1 cellular context compared by ENCODE assay signal in the genomic region with DNA sequence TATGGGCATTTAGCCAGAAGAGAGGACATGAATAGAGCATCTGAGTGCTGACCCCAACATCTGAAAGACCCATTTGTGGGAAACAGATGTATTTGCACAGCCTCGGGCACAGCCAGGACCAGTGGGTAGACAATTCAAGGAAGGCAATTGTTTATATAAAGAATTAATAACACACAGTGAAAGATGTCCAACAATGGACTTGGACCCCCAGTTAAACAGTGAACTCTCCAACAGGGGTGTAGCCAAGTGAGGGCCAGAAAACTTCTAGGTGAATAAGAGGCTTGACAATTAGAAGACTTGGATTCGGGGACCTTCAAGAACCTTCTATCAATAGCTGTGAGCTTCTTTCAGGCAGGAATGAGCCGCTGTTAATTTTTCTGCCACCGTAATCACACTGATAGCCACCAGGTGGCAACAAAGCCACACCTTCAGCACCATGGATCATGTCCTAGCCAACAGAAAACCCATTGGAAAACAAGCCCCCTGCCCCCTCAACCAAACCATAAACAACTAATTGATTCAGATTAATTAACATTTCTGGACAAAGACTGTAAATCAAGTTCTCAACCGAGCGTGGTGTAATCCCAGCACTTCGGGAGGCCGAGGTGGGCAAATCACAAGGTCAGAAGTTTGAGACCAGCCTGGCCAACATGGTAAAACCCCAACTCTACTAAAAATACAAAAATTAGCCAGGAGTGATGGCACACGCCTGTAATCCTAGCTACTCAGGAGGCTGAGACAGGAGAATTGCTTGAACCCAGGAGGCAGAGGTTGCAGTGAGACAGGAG.
TF ChIP-seq lines count a peak whose summit lies in the region.

No MANE protein-coding gene starts in this region.

TF ChIP-seq in HepG2, 621 proteins besides CTCF, POLR2A, EP300 and RAD21 (continued from another document and continues in another):
- TF ChIP-seq, protein P1, sequence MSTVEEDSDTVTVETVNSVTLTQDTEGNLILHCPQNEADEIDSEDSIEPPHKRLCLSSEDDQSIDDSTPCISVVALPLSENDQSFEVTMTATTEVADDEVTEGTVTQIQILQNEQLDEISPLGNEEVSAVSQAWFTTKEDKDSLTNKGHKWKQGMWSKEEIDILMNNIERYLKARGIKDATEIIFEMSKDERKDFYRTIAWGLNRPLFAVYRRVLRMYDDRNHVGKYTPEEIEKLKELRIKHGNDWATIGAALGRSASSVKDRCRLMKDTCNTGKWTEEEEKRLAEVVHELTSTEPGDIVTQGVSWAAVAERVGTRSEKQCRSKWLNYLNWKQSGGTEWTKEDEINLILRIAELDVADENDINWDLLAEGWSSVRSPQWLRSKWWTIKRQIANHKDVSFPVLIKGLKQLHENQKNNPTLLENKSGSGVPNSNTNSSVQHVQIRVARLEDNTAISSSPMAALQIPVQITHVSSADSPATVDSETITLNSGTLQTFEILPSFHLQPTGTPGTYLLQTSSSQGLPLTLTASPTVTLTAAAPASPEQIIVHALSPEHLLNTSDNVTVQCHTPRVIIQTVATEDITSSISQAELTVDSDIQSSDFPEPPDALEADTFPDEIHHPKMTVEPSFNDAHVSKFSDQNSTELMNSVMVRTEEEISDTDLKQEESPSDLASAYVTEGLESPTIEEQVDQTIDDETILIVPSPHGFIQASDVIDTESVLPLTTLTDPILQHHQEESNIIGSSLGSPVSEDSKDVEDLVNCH (CRISPR knock-in tag; IDR thresholded peaks at IDR 0.05) = no peak
- TF ChIP-seq HBP1 (CRISPR knock-in tag; IDR thresholded peaks at IDR 0.05; ENCODE audit: low read depth) (0 out of 2 replicates have a peak, but pooled peaks have one; percentile 70), SRY (CRISPR knock-in tag; IDR thresholded peaks at IDR 0.05) (no peak), THAP7 (CRISPR knock-in tag; IDR thresholded peaks at IDR 0.05) (peak; percentile 74; the same call in 1 of the 2 replicates), EZH2 (conservative IDR thresholded peaks at IDR 0.05; ENCODE audit: low read depth, low read length) (no peak), ZFYVE20 (CRISPR knock-in tag; IDR thresholded peaks at IDR 0.05; ENCODE audit: borderline replicate concordance, low read depth) (no peak), MAFK (conservative IDR thresholded peaks at IDR 0.05 in 1 of 2, IDR thresholded peaks at IDR 0.05 in 1 of 2; ENCODE audit: low read length in 2 of 2) (no peak), CREM (IDR thresholded peaks at IDR 0.05) (no peak), CREM (CRISPR knock-in tag; IDR thresholded peaks at IDR 0.05) (no peak), TGIF2 (CRISPR knock-in tag; IDR thresholded peaks at IDR 0.05) (no peak), IKZF1 (IDR thresholded peaks at IDR 0.05) (no peak), ZNF746 (CRISPR knock-in tag; IDR thresholded peaks at IDR 0.05) (no peak; the same call in 1 of the 2 replicates), PLRG1 (conservative IDR thresholded peaks at IDR 0.05) (no peak), ZNF441 (CRISPR knock-in tag; IDR thresholded peaks at IDR 0.05; ENCODE audit: borderline replicate concordance) (no peak), KIAA2018 (CRISPR knock-in tag; IDR thresholded peaks at IDR 0.05; ENCODE audit: borderline replicate concordance) (no peak), TMF1 (CRISPR knock-in tag; IDR thresholded peaks at IDR 0.05; ENCODE audit: low read depth) (no peak), ZNF670 (CRISPR knock-in tag; IDR thresholded peaks at IDR 0.05; ENCODE audit: borderline replicate concordance) (peak; percentile 68; the same call in 1 of the 2 replicates), ZBTB2 (CRISPR knock-in tag; IDR thresholded peaks at IDR 0.05; ENCODE audit: low read depth) (no peak), ZNF460 (CRISPR knock-in tag; IDR thresholded peaks at IDR 0.05; ENCODE audit: borderline replicate concordance) (no peak), RARA (CRISPR knock-in tag; IDR thresholded peaks at IDR 0.05) (no peak), CBFB (CRISPR knock-in tag; IDR thresholded peaks at IDR 0.05) (no peak), HNRNPLL (IDR thresholded peaks at IDR 0.05; ENCODE audit: low read depth, low read length, poor library complexity, severe bottlenecking) (no peak), FOXP1 (IDR thresholded peaks at IDR 0.05) (no peak), FOXP1 (CRISPR knock-in tag; IDR thresholded peaks at IDR 0.05) (no peak), ARHGAP35 (CRISPR knock-in tag; IDR thresholded peaks at IDR 0.05; ENCODE audit: borderline replicate concordance) (no peak), ZSCAN30 (CRISPR knock-in tag; IDR thresholded peaks at IDR 0.05) (no peak), FOXA3 (CRISPR knock-in tag; IDR thresholded peaks at IDR 0.05) (no peak; the same call in 1 of the 2 replicates), PBX2 (CRISPR knock-in tag; IDR thresholded peaks at IDR 0.05) (no peak)
- TF ChIP-seq, protein P2, sequence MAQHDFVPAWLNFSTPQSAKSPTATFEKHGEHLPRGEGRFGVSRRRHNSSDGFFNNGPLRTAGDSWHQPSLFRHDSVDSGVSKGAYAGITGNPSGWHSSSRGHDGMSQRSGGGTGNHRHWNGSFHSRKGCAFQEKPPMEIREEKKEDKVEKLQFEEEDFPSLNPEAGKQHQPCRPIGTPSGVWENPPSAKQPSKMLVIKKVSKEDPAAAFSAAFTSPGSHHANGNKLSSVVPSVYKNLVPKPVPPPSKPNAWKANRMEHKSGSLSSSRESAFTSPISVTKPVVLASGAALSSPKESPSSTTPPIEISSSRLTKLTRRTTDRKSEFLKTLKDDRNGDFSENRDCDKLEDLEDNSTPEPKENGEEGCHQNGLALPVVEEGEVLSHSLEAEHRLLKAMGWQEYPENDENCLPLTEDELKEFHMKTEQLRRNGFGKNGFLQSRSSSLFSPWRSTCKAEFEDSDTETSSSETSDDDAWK (CRISPR knock-in tag; IDR thresholded peaks at IDR 0.05) = no peak
- TF ChIP-seq, protein P3, sequence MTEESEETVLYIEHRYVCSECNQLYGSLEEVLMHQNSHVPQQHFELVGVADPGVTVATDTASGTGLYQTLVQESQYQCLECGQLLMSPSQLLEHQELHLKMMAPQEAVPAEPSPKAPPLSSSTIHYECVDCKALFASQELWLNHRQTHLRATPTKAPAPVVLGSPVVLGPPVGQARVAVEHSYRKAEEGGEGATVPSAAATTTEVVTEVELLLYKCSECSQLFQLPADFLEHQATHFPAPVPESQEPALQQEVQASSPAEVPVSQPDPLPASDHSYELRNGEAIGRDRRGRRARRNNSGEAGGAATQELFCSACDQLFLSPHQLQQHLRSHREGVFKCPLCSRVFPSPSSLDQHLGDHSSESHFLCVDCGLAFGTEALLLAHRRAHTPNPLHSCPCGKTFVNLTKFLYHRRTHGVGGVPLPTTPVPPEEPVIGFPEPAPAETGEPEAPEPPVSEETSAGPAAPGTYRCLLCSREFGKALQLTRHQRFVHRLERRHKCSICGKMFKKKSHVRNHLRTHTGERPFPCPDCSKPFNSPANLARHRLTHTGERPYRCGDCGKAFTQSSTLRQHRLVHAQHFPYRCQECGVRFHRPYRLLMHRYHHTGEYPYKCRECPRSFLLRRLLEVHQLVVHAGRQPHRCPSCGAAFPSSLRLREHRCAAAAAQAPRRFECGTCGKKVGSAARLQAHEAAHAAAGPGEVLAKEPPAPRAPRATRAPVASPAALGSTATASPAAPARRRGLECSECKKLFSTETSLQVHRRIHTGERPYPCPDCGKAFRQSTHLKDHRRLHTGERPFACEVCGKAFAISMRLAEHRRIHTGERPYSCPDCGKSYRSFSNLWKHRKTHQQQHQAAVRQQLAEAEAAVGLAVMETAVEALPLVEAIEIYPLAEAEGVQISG (CRISPR knock-in tag; IDR thresholded peaks at IDR 0.05) = peak; percentile 7
